In genomic region chr17:37176683-37177082, GRCh38 we compare ENCODE assay signal across 12 cellular contexts.
DNase-seq lines count a peak whose midpoint lies in the region; ATAC-seq, FAIRE-seq and TF ChIP-seq lines count a peak whose summit lies in the region.
"Had no signal": no experiment of that assay in that cellular context is flagged by ENCODE, and none has a peak within 500 bp of the region (broad histone marks: within the 10 kb centered on the region; RNA-seq: fewer than 3 reads in every experiment).

No MANE protein-coding gene starts in this region.

- H2AK5ac ChIP-seq in mesenchymal stem cell (ENCODE audit: low read length, severe bottlenecking), result no peak overlapping the region

- TF ChIP-seq CTCF in endothelial cell of umbilical vein (IDR thresholded peaks at IDR 0.05; ENCODE audit: extremely low read depth in 1 of 2, insufficient read depth in 1 of 2, low read depth in 1 of 2, low read length in 2 of 2) (no peak), ascending aorta (IDR thresholded peaks at IDR 0.05) (no peak)

- H3K4me2 ChIP-seq in endothelial cell of umbilical vein (ENCODE audit: insufficient read depth, low read length) (no peak overlapping the region), mesenchymal stem cell (ENCODE audit: low read length, poor library complexity, severe bottlenecking) (no peak overlapping the region)

- H3K27me3 Mint-ChIP-seq in activated T-helper 1 cell treated with anti-CD3 and anti-CD28 coated beads, Interleukin-12 subunit alpha, Interleukin-12 subunit beta, Interleukin-2, Interleukin-4 antibody, amounts not matched to agents 30 ng/mL and 10 ng/mL and 1 ng/mL, durations not matched to agents 14 hours and 24 hours and 36 hours (ENCODE audit: insufficient read depth), result no peaks in the 10 kb centered on the region

- H3K4me3 Mint-ChIP-seq in activated T-helper 1 cell treated with anti-CD3 and anti-CD28 coated beads, Interleukin-12 subunit alpha, Interleukin-12 subunit beta, Interleukin-2, Interleukin-4 antibody, amounts not matched to agents 30 ng/mL and 10 ng/mL and 1 ng/mL, durations not matched to agents 14 hours and 24 hours and 36 hours, result no peak overlapping the region

- peaks cover 23% of the 10 kb centered on the region for H3K4me1 ChIP-seq in endothelial cell of umbilical vein (ENCODE audit: control insufficient read depth, extremely low read depth, insufficient read depth, low read length)
- H3K4me1 ChIP-seq in mesenchymal stem cell (ENCODE audit: control insufficient read depth, insufficient read depth, low read depth, low read length), result peaks cover 4% of the 10 kb centered on the region
- no peaks in the 10 kb centered on the region for H3K4me1 ChIP-seq in ascending aorta

- H3K23ac ChIP-seq in mesenchymal stem cell (ENCODE audit: low read length in 2 of 2), result no peak overlapping the region

- H4K20me1 ChIP-seq in endothelial cell of umbilical vein (replicated peaks; ENCODE audit: control insufficient read depth, extremely low read depth, insufficient read depth, low read length), result no peaks in the 10 kb centered on the region

- H3K36me3 Mint-ChIP-seq in activated T-helper 1 cell treated with anti-CD3 and anti-CD28 coated beads, Interleukin-12 subunit alpha, Interleukin-12 subunit beta, Interleukin-2, Interleukin-4 antibody, amounts not matched to agents 30 ng/mL and 10 ng/mL and 1 ng/mL, durations not matched to agents 14 hours and 24 hours and 36 hours (ENCODE audit: low read depth), result peaks cover 25% of the 10 kb centered on the region

- no peak for ATAC-seq in GM18868 (IDR thresholded peaks at IDR 0.05; ENCODE audit: unreplicated experiment)

- no peak overlapping the region for H3K27ac Mint-ChIP-seq in activated T-helper 1 cell treated with anti-CD3 and anti-CD28 coated beads, Interleukin-12 subunit alpha, Interleukin-12 subunit beta, Interleukin-2, Interleukin-4 antibody, amounts not matched to agents 30 ng/mL and 10 ng/mL and 1 ng/mL, durations not matched to agents 14 hours and 24 hours and 36 hours

- BruUV-seq in endothelial cell of umbilical vein (replicated peaks; lab: Mats Ljungman, UMichigan), result no TSS peak

- H4K8ac ChIP-seq in mesenchymal stem cell (ENCODE audit: low read length), result no peak overlapping the region

- no peak overlapping the region for H2BK5ac ChIP-seq in mesenchymal stem cell (ENCODE audit: low read depth, low read length, poor library complexity, severe bottlenecking)

- no peaks in the 10 kb centered on the region for H3K4me1 Mint-ChIP-seq in activated T-helper 1 cell treated with anti-CD3 and anti-CD28 coated beads, Interleukin-12 subunit alpha, Interleukin-12 subunit beta, Interleukin-2, Interleukin-4 antibody, amounts not matched to agents 30 ng/mL and 10 ng/mL and 1 ng/mL, durations not matched to agents 14 hours and 24 hours and 36 hours (ENCODE audit: low read depth)

- peak; percentile 33 for DNase-seq in EH (ENCODE audit: low read depth)
- DNase-seq in RCC 7860 (ENCODE audit: low spot score), result peak; percentile 27
- DNase-seq in endothelial cell of umbilical vein (ENCODE audit: low read depth, low spot score), result peak; percentile 11
- peak; percentile 27 for DNase-seq in mesenchymal stem cell
- no peak for DNase-seq in activated effector memory CD4-positive, alpha-beta T cell treated with Interleukin-2 at 50 U/mL for 16 hours
- no peak for DNase-seq in ascending aorta (ENCODE audit: low spot score in 2 of 2)
- no peak for DNase-seq in activated T-helper 1 cell treated with anti-CD3 and anti-CD28 coated beads, Interleukin-12 subunit alpha, Interleukin-12 subunit beta, Interleukin-2, Interleukin-4 antibody, amounts not matched to agents 30 ng/mL and 10 ng/mL and 1 ng/mL, durations not matched to agents 14 hours and 24 hours and 36 hours (ENCODE audit: low spot score)
- DNase-seq: activated CD8-positive, alpha-beta memory T cell treated with anti-CD3 and anti-CD28 coated beads, Interleukin-2, amount 50 U/mL, for 4 hours; GDM1; WERI-Rb-1 had no signal

- CTCF ChIA-PET in endothelial cell of umbilical vein (lab: Charles Lee), result interaction anchor here (1.0 to 4.3 kb wide), 6 partner anchors 10 to 63 kb away, joined by 3 to 19 read pairs (median 4); no protein-coding TSS in a partner anchor

- intact Hi-C loops in endothelial cell of umbilical vein (cut with micrococcal nuclease) (no loop called here), ascending aorta (cut with DNase I) (no loop called here)
- intact Hi-C loops in activated T-helper 1 cell treated with anti-CD3 and anti-CD28 coated beads, Interleukin-12 subunit alpha, Interleukin-12 subunit beta, Interleukin-2, Interleukin-4 antibody, amounts not matched to agents 30 ng/mL and 10 ng/mL and 1 ng/mL, durations not matched to agents 14 hours and 24 hours and 36 hours (cut with micrococcal nuclease), result no loop called here

- H3K9me1 ChIP-seq in endothelial cell of umbilical vein (replicated peaks; ENCODE audit: control insufficient read depth, extremely low read depth, insufficient read depth, low read length), result no peaks in the 10 kb centered on the region

- TF ChIP-seq POLR2A in endothelial cell of umbilical vein (IDR thresholded peaks at IDR 0.05; ENCODE audit: low read depth, low read length), result no peak

- dilution Hi-C loops in endothelial cell of umbilical vein (cut with MboI; ENCODE audit: extremely low pct_ligation_motif_present, low sequenced_read_pairs), result no loop called here

- no peaks in the 10 kb centered on the region for H3K9me3 Mint-ChIP-seq in activated T-helper 1 cell treated with anti-CD3 and anti-CD28 coated beads, Interleukin-12 subunit alpha, Interleukin-12 subunit beta, Interleukin-2, Interleukin-4 antibody, amounts not matched to agents 30 ng/mL and 10 ng/mL and 1 ng/mL, durations not matched to agents 14 hours and 24 hours and 36 hours

- H3K9ac ChIP-seq in endothelial cell of umbilical vein (replicated peaks; ENCODE audit: extremely low read depth, insufficient read depth, low read length) (no peak overlapping the region), mesenchymal stem cell (ENCODE audit: low read length) (peak overlapping the region; percentile 41)

- H3K4me3 ChIP-seq in endothelial cell of umbilical vein (replicated peaks in 1 of 3; ENCODE audit: insufficient read depth in 1 of 3, low read depth in 1 of 3, low read length in 3 of 3), result no peak overlapping the region
- H3K4me3 ChIP-seq in mesenchymal stem cell (ENCODE audit: insufficient read depth in 1 of 2, low read depth in 1 of 2, low read length in 2 of 2), result no peak overlapping the region
- no peak overlapping the region for H3K4me3 ChIP-seq in ascending aorta

- H3K79me1 ChIP-seq in mesenchymal stem cell (replicated peaks; ENCODE audit: low read length, poor library complexity, severe bottlenecking), result peaks cover 4% of the 10 kb centered on the region

- H3K27ac ChIP-seq in endothelial cell of umbilical vein (ENCODE audit: insufficient read depth, low read depth, low read length) (no peak overlapping the region), mesenchymal stem cell (ENCODE audit: low read length, poor library complexity, severe bottlenecking) (peak overlapping the region; percentile 24), ascending aorta (no peak overlapping the region)
- H3K27ac ChIP-seq: WERI-Rb-1 had no signal

- FAIRE-seq in RCC 7860 (lab: Jason Lieb, UNC), result no peak
- no peak for FAIRE-seq in endothelial cell of umbilical vein (lab: Jason Lieb, UNC)
- FAIRE-seq: endometrium had no signal

- H4K91ac ChIP-seq in mesenchymal stem cell (ENCODE audit: low read length), result no peak overlapping the region

- POLR2A ChIA-PET in endothelial cell of umbilical vein (lab: Charles Lee), result no interaction called here

- H3K79me2 ChIP-seq in endothelial cell of umbilical vein (ENCODE audit: control insufficient read depth, insufficient read depth, low read length), result no peaks in the 10 kb centered on the region

- H3K4ac ChIP-seq in mesenchymal stem cell (ENCODE audit: low read depth in 1 of 2, low read length in 2 of 2), result no peak overlapping the region

- no peak overlapping the region for H2BK12ac ChIP-seq in mesenchymal stem cell (ENCODE audit: low read length in 2 of 2)

- H2BK15ac ChIP-seq in mesenchymal stem cell (ENCODE audit: low read depth, poor library complexity, severe bottlenecking), result no peak overlapping the region

- H3K36me3 ChIP-seq in endothelial cell of umbilical vein (ENCODE audit: control insufficient read depth in 2 of 2, extremely low read depth in 1 of 2, insufficient read depth in 2 of 2, low read length in 2 of 2) (peaks cover 6 to 9% of the 10 kb centered on the region in 2 experiments), mesenchymal stem cell (ENCODE audit: control insufficient read depth in 1 of 2, insufficient read depth in 2 of 2, low read depth in 1 of 2, low read length in 2 of 2) (peaks cover 0 to 55% of the 10 kb centered on the region in 2 experiments), ascending aorta (peaks cover 4 to 23% of the 10 kb centered on the region in 2 donors)

- H2AFZ ChIP-seq in endothelial cell of umbilical vein (ENCODE audit: low read depth, low read length) (no peak overlapping the region), mesenchymal stem cell (ENCODE audit: low read depth, low read length) (no peak overlapping the region)

- peak overlapping the region in 1 of 2 experiments; percentile 50 for H3K18ac ChIP-seq in mesenchymal stem cell (ENCODE audit: low read depth in 1 of 2, low read length in 2 of 2)

- no peak overlapping the region for H3K14ac ChIP-seq in mesenchymal stem cell (ENCODE audit: low read length in 2 of 2)

- H3K27me3 ChIP-seq in endothelial cell of umbilical vein (ENCODE audit: control insufficient read depth in 2 of 2, insufficient read depth in 2 of 2, low read length in 2 of 2) (no peaks in the 10 kb centered on the region), mesenchymal stem cell (ENCODE audit: control insufficient read depth in 1 of 2, insufficient read depth in 1 of 2, low read length in 2 of 2) (no peaks in the 10 kb centered on the region), ascending aorta (no peaks in the 10 kb centered on the region)

- H3K9me3 ChIP-seq in endothelial cell of umbilical vein (replicated peaks; ENCODE audit: control insufficient read depth, insufficient read depth, low read length), result no peaks in the 10 kb centered on the region
- H3K9me3 ChIP-seq in mesenchymal stem cell (ENCODE audit: control insufficient read depth, low read length), result no peaks in the 10 kb centered on the region
- no peaks in the 10 kb centered on the region for H3K9me3 ChIP-seq in ascending aorta

- no peak overlapping the region for H2BK120ac ChIP-seq in mesenchymal stem cell (ENCODE audit: low read depth, low read length)

TF ChIP-seq in endothelial cell of umbilical vein, 7 proteins besides CTCF, POLR2A, EP300 and RAD21 (continues in another document):
- TF ChIP-seq FOS (IDR thresholded peaks at IDR 0.05; ENCODE audit: borderline replicate concordance, insufficient read depth, low read length), result no peak
- TF ChIP-seq GATA2 (IDR thresholded peaks at IDR 0.05; ENCODE audit: insufficient read depth, insufficient read length, low read depth, low read length), result no peak
- no peak for TF ChIP-seq MAX (IDR thresholded peaks at IDR 0.05; ENCODE audit: insufficient read depth, insufficient read length)
- no peak for TF ChIP-seq JUN (IDR thresholded peaks at IDR 0.05; ENCODE audit: borderline replicate concordance, insufficient read depth, insufficient read length, low read depth)

Comparison
In these comparisons a context has a peak if more than half of its experiments do, and no peak if none do; other contexts are left out.
1. DNase-seq: peak in EH (single experiment), RCC 7860 (single experiment), endothelial cell of umbilical vein (single experiment) and mesenchymal stem cell (single experiment); none in activated effector memory CD4-positive, alpha-beta T cell treated with Interleukin-2 at 50 U/mL for 16 hours (single experiment), ascending aorta (0 of 2) and activated T-helper 1 cell treated with anti-CD3 and anti-CD28 coated beads, Interleukin-12 subunit alpha, Interleukin-12 subunit beta, Interleukin-2, Interleukin-4 antibody, amounts not matched to agents 30 ng/mL and 10 ng/mL and 1 ng/mL, durations not matched to agents 14 hours and 24 hours and 36 hours (single experiment).